In genomic region chr7:41824284-41824683, GRCh38 we compare ENCODE assay signal across 19 cellular contexts.
DNase-seq lines count a peak whose midpoint lies in the region; ATAC-seq, FAIRE-seq and TF ChIP-seq lines count a peak whose summit lies in the region.
"Had no signal": no experiment of that assay in that cellular context is flagged by ENCODE, and none has a peak within 500 bp of the region (broad histone marks: within the 10 kb centered on the region; RNA-seq: fewer than 3 reads in every experiment).

No MANE protein-coding gene starts in this region.

- H3K79me1 ChIP-seq in IMR-90 (ENCODE audit: low read depth in 1 of 2, low read length in 2 of 2): no peaks in the 10 kb centered on the region

- H2BK20ac ChIP-seq in IMR-90 (ENCODE audit: low read depth, low read length): no peak overlapping the region

- no peak overlapping the region for H3K4me3 Mint-ChIP-seq in T-helper 2 cell treated with Interferon-gamma antibody and Interleukin-4, amounts not matched to agents 5 μg/mL and 100 μg/mL, for 36 hours
- H3K4me3 Mint-ChIP-seq: activated T-helper 1 cell treated with anti-CD3 and anti-CD28 coated beads, Interleukin-12 subunit alpha, Interleukin-12 subunit beta, Interleukin-2, Interleukin-4 antibody, amounts not matched to agents 30 ng/mL and 10 ng/mL and 1 ng/mL, durations not matched to agents 14 hours and 24 hours and 36 hours had no signal

- CTCF ChIA-PET in IMR-90 (lab: Yijun Ruan, JAX) (interaction anchor here (1.0 kb wide), 1 partner anchor 63 kb away, joined by 3 read pairs; no protein-coding TSS in a partner anchor), HepG2 (lab: Yijun Ruan, JAX; ENCODE audit: low intra/inter-chr PET ratio, low total read pairs) (no interaction called here)

- peak overlapping the region; percentile 12; the same call in 1 of the 2 replicates for H2BK120ac ChIP-seq in IMR-90 (ENCODE audit: low read depth, low read length)

- no peak overlapping the region for H3K56ac ChIP-seq in IMR-90 (ENCODE audit: extremely low read depth, insufficient read depth, low read length)

- dilution Hi-C loops in IMR-90 (cut with HindIII; ENCODE audit: low sequenced_read_pairs, unreplicated experiment): no loop called here

- no peak overlapping the region for H3K4me3 ChIP-seq in IMR-90 (ENCODE audit: insufficient read depth, low read depth, low read length)
- H3K4me3 ChIP-seq in astrocyte of the spinal cord (ENCODE audit: low read depth, low read length): no peak overlapping the region
- no peak overlapping the region for H3K4me3 ChIP-seq in HepG2 (replicated peaks in 1 of 3; ENCODE audit: insufficient read depth in 1 of 3, low read depth in 2 of 3, low read length in 3 of 3)
- H3K4me3 ChIP-seq in lower leg skin (ENCODE audit: low read depth, poor library complexity, severe bottlenecking): no peak overlapping the region
- H3K4me3 ChIP-seq: A549, ascending aorta, HAP-1 had no signal

- peaks cover 4% of the 10 kb centered on the region for H3K4me1 Mint-ChIP-seq in T-helper 2 cell treated with Interferon-gamma antibody and Interleukin-4, amounts not matched to agents 5 μg/mL and 100 μg/mL, for 36 hours (ENCODE audit: low read depth)

- no peak overlapping the region for H2BK15ac ChIP-seq in IMR-90 (ENCODE audit: low read depth, low read length)

- H3K9ac ChIP-seq in IMR-90 (ENCODE audit: low read depth, low read length) (no peak overlapping the region), HepG2 (ENCODE audit: insufficient read depth, low read depth, low read length) (no peak overlapping the region)

- no peak overlapping the region for H4K91ac ChIP-seq in IMR-90 (ENCODE audit: insufficient read depth, low read depth, low read length)

- POLR2A ChIA-PET in IMR-90 (lab: Charles Lee; ENCODE audit: unreplicated experiment) (no interaction called here), HepG2 (lab: Yijun Ruan, JAX) (no interaction called here)

- 0 out of 2 replicates have a peak overlapping the region, but pooled peaks have one; percentile 13 for H2AK5ac ChIP-seq in IMR-90 (ENCODE audit: low read depth, low read length)

- no peak overlapping the region for H2AK9ac ChIP-seq in IMR-90 (replicated peaks; ENCODE audit: low read depth, low read length, poor library complexity)

- TF ChIP-seq POLR2A in IMR-90 (IDR thresholded peaks at IDR 0.05; ENCODE audit: low read depth, low read length): no peak
- no peak for TF ChIP-seq POLR2A in HepG2 (IDR thresholded peaks at IDR 0.05; ENCODE audit: insufficient read depth in 1 of 2, low read depth in 2 of 2, low read length in 2 of 2)
- no peak for TF ChIP-seq POLR2A in lower leg skin (IDR thresholded peaks at IDR 0.05)

- H3K9me1 ChIP-seq in IMR-90 (ENCODE audit: insufficient read depth, low read length): peaks cover 8% of the 10 kb centered on the region

- H3K27ac ChIP-seq in IMR-90 (ENCODE audit: insufficient read depth, low read length): no peak overlapping the region
- no peak overlapping the region for H3K27ac ChIP-seq in HepG2 (ENCODE audit: extremely low read length, insufficient read depth, low read length)
- H3K27ac ChIP-seq: A549 had no signal

- H4K20me1 ChIP-seq in IMR-90 (ENCODE audit: insufficient read depth, low read length): no peaks in the 10 kb centered on the region
- no peaks in the 10 kb centered on the region for H4K20me1 ChIP-seq in HepG2 (ENCODE audit: insufficient read depth, low read length)

- TF ChIP-seq RAD21 in IMR-90 (IDR thresholded peaks at IDR 0.05; ENCODE audit: low read length): no peak
- no peak for TF ChIP-seq RAD21 in HepG2 (CRISPR knock-in tag; IDR thresholded peaks at IDR 0.05)

- in situ Hi-C loops in IMR-90 (cut with MboI; ENCODE audit: low sequenced_read_pairs) (no loop called here), astrocyte of the spinal cord (cut with HindIII; ENCODE audit: low sequenced_read_pairs) (no loop called here), HepG2 (cut with HindIII; ENCODE audit: extremely low pct_ligation_motif_present, low pct_unique_long_range_greater_than_20kb) (no loop called here)

- no peak overlapping the region for H3K4ac ChIP-seq in IMR-90 (ENCODE audit: low read depth, low read length)

- no peak overlapping the region for H3K23ac ChIP-seq in IMR-90 (ENCODE audit: low read depth, low read length)

- H4K5ac ChIP-seq in IMR-90 (ENCODE audit: low read depth, low read length): no peak overlapping the region

- H3K9me3 Mint-ChIP-seq in T-helper 2 cell treated with Interferon-gamma antibody and Interleukin-4, amounts not matched to agents 5 μg/mL and 100 μg/mL, for 36 hours: peaks cover 5% of the 10 kb centered on the region

- no peaks in the 10 kb centered on the region for H3K27me3 ChIP-seq in IMR-90 (ENCODE audit: control insufficient read depth, insufficient read depth, low read length)
- H3K27me3 ChIP-seq in HepG2 (ENCODE audit: control insufficient read depth in 1 of 2, insufficient read depth in 2 of 2, low read length in 2 of 2): no peaks in the 10 kb centered on the region
- H3K27me3 ChIP-seq: ascending aorta had no signal

- no peak for FAIRE-seq in HepG2 (lab: Jason Lieb, UNC)
- FAIRE-seq: A549, G401.6, GM18507 had no signal

- no peaks in the 10 kb centered on the region for H3K36me3 ChIP-seq in IMR-90 (ENCODE audit: control insufficient read depth, insufficient read depth, low read length)
- no peaks in the 10 kb centered on the region for H3K36me3 ChIP-seq in HepG2 (replicated peaks in 1 of 2; ENCODE audit: control insufficient read depth in 1 of 2, insufficient read depth in 2 of 2, low read length in 2 of 2)
- H3K36me3 ChIP-seq: ascending aorta, HAP-1 had no signal

- H3K14ac ChIP-seq in IMR-90 (replicated peaks; ENCODE audit: low read depth, low read length): no peak overlapping the region

- H3K27me3 Mint-ChIP-seq in T-helper 2 cell treated with Interferon-gamma antibody and Interleukin-4, amounts not matched to agents 5 μg/mL and 100 μg/mL, for 36 hours (ENCODE audit: low read depth): peaks cover 4% of the 10 kb centered on the region

- H2BK5ac ChIP-seq in IMR-90 (ENCODE audit: low read depth, low read length, poor library complexity, severe bottlenecking): no peak overlapping the region

- BruUV-seq in IMR-90 (replicated peaks; lab: Mats Ljungman, UMichigan) (no TSS peak), HepG2 (replicated peaks; lab: Mats Ljungman, UMichigan) (no TSS peak)

- no peak for TF ChIP-seq EP300 in HepG2 (IDR thresholded peaks at IDR 0.05; ENCODE audit: low read depth in 2 of 2, low read length in 2 of 2)
- no peak for TF ChIP-seq EP300 in HepG2 (CRISPR knock-in tag; IDR thresholded peaks at IDR 0.05; ENCODE audit: borderline replicate concordance)

- TF ChIP-seq CTCF in IMR-90 (conservative IDR thresholded peaks at IDR 0.05; ENCODE audit: low read depth, low read length): no peak
- no peak for TF ChIP-seq CTCF in astrocyte of the spinal cord (IDR thresholded peaks at IDR 0.05; ENCODE audit: low read depth, low read length)
- no peak for TF ChIP-seq CTCF in HepG2 (CRISPR knock-in tag; IDR thresholded peaks at IDR 0.05)
- no peak for TF ChIP-seq CTCF in lower leg skin (IDR thresholded peaks at IDR 0.05)

- intact Hi-C loops in IMR-90 (cut with micrococcal nuclease): no loop called here
- intact Hi-C loops in HepG2 (cut with micrococcal nuclease; ENCODE audit: unreplicated experiment): no loop called here
- intact Hi-C loops in lower leg skin (cut with DNase I; ENCODE audit: low total_unique reads): no loop called here

- no CpG with 5 or more reads among the region's 2 CpGs for WGBS in IMR-90 (ENCODE audit: extremely low coverage in 2 of 2, insufficient read length in 1 of 2), 2 experiments
- WGBS in HepG2 (ENCODE audit: low lambda C conversion rate): 0% methylated on average over 2 of the region's 2 CpGs
- WGBS in lower leg skin, 2 donors: 45 to 48% methylated on average over 2 of the region's 2 CpGs

- H3K9me3 ChIP-seq in IMR-90 (ENCODE audit: control insufficient read depth, insufficient read depth, low read length): no peaks in the 10 kb centered on the region; the same call in 1 of the 2 replicates
- H3K9me3 ChIP-seq in HepG2 (ENCODE audit: low read length): peaks cover 24% of the 10 kb centered on the region
- H3K9me3 ChIP-seq: A549, HAP-1 had no signal

- peak overlapping the region; percentile 25 to 32; a peak in 3 of 4 replicates for H4K8ac ChIP-seq in IMR-90 (ENCODE audit: low read depth in 2 of 2, low read length in 2 of 2)

- peaks cover 3% of the 10 kb centered on the region for H3K36me3 Mint-ChIP-seq in T-helper 2 cell treated with Interferon-gamma antibody and Interleukin-4, amounts not matched to agents 5 μg/mL and 100 μg/mL, for 36 hours (ENCODE audit: low read depth)

- H3K4me1 ChIP-seq in IMR-90 (ENCODE audit: control insufficient read depth, insufficient read depth, low read length): peaks cover 13% of the 10 kb centered on the region
- no peaks in the 10 kb centered on the region for H3K4me1 ChIP-seq in HepG2 (ENCODE audit: insufficient read depth, low read length)
- H3K4me1 ChIP-seq: A549, HAP-1 had no signal

- DNase-seq in T-helper 2 cell treated with Interferon-gamma antibody and Interleukin-4, amounts not matched to agents 5 μg/mL and 100 μg/mL, for 36 hours (ENCODE audit: low spot score): peak; percentile 15
- DNase-seq in T-helper 2 cell: no peak
- DNase-seq in IMR-90: peak; percentile 71
- peak; percentile 52 for DNase-seq in astrocyte of the spinal cord (ENCODE audit: low read depth, low spot score)
- DNase-seq in myocyte (ENCODE audit: low read depth): peak; percentile 51
- no peak for DNase-seq in HepG2 (ENCODE audit: low spot score)
- DNase-seq in lower leg skin (ENCODE audit: low spot score in 2 of 2): no peak
- DNase-seq: activated CD4-positive, alpha-beta T cell treated with anti-CD3 and anti-CD28 coated beads, Interleukin-2, amount 50 U/mL, for 4 hours; KG1; NCI-H1694 treated with DMSO at 0.1 percent for 48 hours; nucleus accumbens; stimulated activated naive CD4-positive, alpha-beta T cell had no signal

- peak overlapping the region; percentile 28; the same call in 1 of the 2 replicates for H3K18ac ChIP-seq in IMR-90 (ENCODE audit: low read depth, low read length)

- no peak; the same call in 1 of the 2 replicates for ATAC-seq in IMR-90 (ENCODE audit: low read depth)
- ATAC-seq in HepG2: no peak
- no peak for ATAC-seq in GM21423 (IDR thresholded peaks at IDR 0.05; ENCODE audit: unreplicated experiment)
- ATAC-seq: A549 had no signal

- no peaks in the 10 kb centered on the region for H3K79me2 ChIP-seq in HepG2 (ENCODE audit: insufficient read depth, low read length)

- H3K4me2 ChIP-seq in IMR-90 (ENCODE audit: low read depth, low read length): no peak overlapping the region
- H3K4me2 ChIP-seq in HepG2 (ENCODE audit: low read depth, low read length): no peak overlapping the region
- H3K4me2 ChIP-seq: A549 had no signal

- no peak overlapping the region for H2AFZ ChIP-seq in IMR-90 (replicated peaks; ENCODE audit: low read length, poor library complexity)
- H2AFZ ChIP-seq in HepG2 (ENCODE audit: low read length): no peak overlapping the region

- no peak overlapping the region for H3K27ac Mint-ChIP-seq in T-helper 2 cell treated with Interferon-gamma antibody and Interleukin-4, amounts not matched to agents 5 μg/mL and 100 μg/mL, for 36 hours
- H3K27ac Mint-ChIP-seq: activated T-helper 1 cell treated with anti-CD3 and anti-CD28 coated beads, Interleukin-12 subunit alpha, Interleukin-12 subunit beta, Interleukin-2, Interleukin-4 antibody, amounts not matched to agents 30 ng/mL and 10 ng/mL and 1 ng/mL, durations not matched to agents 14 hours and 24 hours and 36 hours had no signal

TF ChIP-seq in IMR-90, 13 proteins besides CTCF, POLR2A, EP300 and RAD21 (continues in another document):
- TF ChIP-seq CEBPB (IDR thresholded peaks at IDR 0.05; ENCODE audit: low read depth, low read length): no peak

Comparison
In these comparisons a context has a peak if more than half of its experiments do, and no peak if none do; other contexts are left out.
1. DNase-seq: peak in T-helper 2 cell treated with Interferon-gamma antibody and Interleukin-4, amounts not matched to agents 5 μg/mL and 100 μg/mL, for 36 hours (single experiment), IMR-90 (single experiment), astrocyte of the spinal cord (single experiment) and myocyte (single experiment); none in T-helper 2 cell (0 of 5), HepG2 (single experiment) and lower leg skin (0 of 2).